In genomic region chr18:40159141-40160017, GRCh38 we compare ENCODE assay signal across 8 cellular contexts.
A peak's percentile ranks its signal among the peaks of the same experiment; 100 is the strongest.
DNase-seq lines count a peak whose midpoint lies in the region; ATAC-seq and TF ChIP-seq lines count a peak whose summit lies in the region.

No MANE protein-coding gene starts in this region.

- H3K36me3 ChIP-seq in IMR-90 (ENCODE audit: control insufficient read depth, insufficient read depth, low read length) (no peaks in the 10 kb centered on the region), PC-3 (ENCODE audit: low read depth, low read length) (no peaks in the 10 kb centered on the region)

- POLR2A ChIA-PET in IMR-90 (lab: Charles Lee; ENCODE audit: unreplicated experiment) (interaction anchor here (0.7 kb wide), 1 partner anchor 11 kb away, joined by 3 read pairs; no protein-coding TSS in a partner anchor), PC-3 (lab: Charles Lee; ENCODE audit: unreplicated experiment) (no interaction called here)
- POLR2A ChIA-PET in naive thymus-derived CD8-positive, alpha-beta T cell (lab: Charles Lee) = no interaction called here

- no peak overlapping the region for H3K14ac ChIP-seq in IMR-90 (replicated peaks; ENCODE audit: low read depth, low read length)

- H4K8ac ChIP-seq in IMR-90 (ENCODE audit: low read depth in 2 of 2, low read length in 2 of 2) = no peak overlapping the region

- H2BK20ac ChIP-seq in IMR-90 (ENCODE audit: low read depth, low read length) = no peak overlapping the region

- no peak overlapping the region for H2BK15ac ChIP-seq in IMR-90 (ENCODE audit: low read depth, low read length)

- H3K36me3 Mint-ChIP-seq in activated T-cell treated with anti-CD3 and anti-CD28 coated beads, Interleukin-2, amount 50 U/mL, for 4 hours (ENCODE audit: insufficient read depth) = no peaks in the 10 kb centered on the region
- H3K36me3 Mint-ChIP-seq in naive thymus-derived CD8-positive, alpha-beta T cell = no peaks in the 10 kb centered on the region

- no TSS peak for BruUV-seq in IMR-90 (replicated peaks; lab: Mats Ljungman, UMichigan)
- BruUV-seq in PC-3 (replicated peaks; lab: Mats Ljungman, UMichigan) = no TSS peak

- H3K9ac ChIP-seq in IMR-90 (ENCODE audit: low read depth, low read length) = no peak overlapping the region
- no peak overlapping the region for H3K9ac ChIP-seq in PC-3 (ENCODE audit: low read length)

- CTCF ChIA-PET in IMR-90 (lab: Yijun Ruan, JAX) (interaction anchor here (0.7 to 1.8 kb wide), 7 partner anchors 8 to 1240 kb away, joined by 3 to 10 read pairs (median 4); no protein-coding TSS in a partner anchor), PC-3 (lab: Charles Lee) (interaction anchor here (0.7 to 1.1 kb wide), 3 partner anchors 318 to 1257 kb away, joined by 3 to 4 read pairs (median 3); no protein-coding TSS in a partner anchor)

- ATAC-seq in IMR-90 (ENCODE audit: low read depth) = peak; percentile 64
- ATAC-seq in PC-3 = peak; percentile 85
- ATAC-seq in activated T-cell treated with anti-CD3 and anti-CD28 coated beads, Interleukin-2, amount 50 U/mL, for 4 hours = no peak
- no peak for ATAC-seq in HG03521 (IDR thresholded peaks at IDR 0.05; ENCODE audit: unreplicated experiment)
- ATAC-seq in naive thymus-derived CD8-positive, alpha-beta T cell = no peak

- H3K18ac ChIP-seq in IMR-90 (ENCODE audit: low read depth, low read length) = no peak overlapping the region

- intact Hi-C loops in IMR-90 (cut with micrococcal nuclease) (loop anchor here (10.0 kb wide), 2 partner anchors 585 to 1225 kb away; no protein-coding TSS in a partner anchor), PC-3 (cut with micrococcal nuclease) (loop anchor here (5.0 to 10.0 kb wide), 4 partner anchors 212 to 575 kb away; no protein-coding TSS in a partner anchor)

- no peaks in the 10 kb centered on the region for H3K9me1 ChIP-seq in IMR-90 (ENCODE audit: insufficient read depth, low read length)

- H4K91ac ChIP-seq in IMR-90 (ENCODE audit: insufficient read depth, low read depth, low read length) = no peak overlapping the region

- H3K27me3 Mint-ChIP-seq in activated T-cell treated with anti-CD3 and anti-CD28 coated beads, Interleukin-2, amount 50 U/mL, for 4 hours (ENCODE audit: low read depth) = no peaks in the 10 kb centered on the region
- H3K27me3 Mint-ChIP-seq in naive thymus-derived CD8-positive, alpha-beta T cell = no peaks in the 10 kb centered on the region

- in situ Hi-C loops in IMR-90 (cut with MboI; ENCODE audit: low sequenced_read_pairs) = no loop called here

- H2AFZ ChIP-seq in IMR-90 (replicated peaks; ENCODE audit: low read length, poor library complexity) (no peak overlapping the region), PC-3 (ENCODE audit: low read length) (no peak overlapping the region)

- WGBS in IMR-90 (ENCODE audit: extremely low coverage in 2 of 2, insufficient read length in 1 of 2), 2 experiments = no CpG with 5 or more reads among the region's 5 CpGs

- peak; percentile 54 for TF ChIP-seq CTCF in IMR-90 (conservative IDR thresholded peaks at IDR 0.05; ENCODE audit: low read depth, low read length)
- peak; percentile 63 for TF ChIP-seq CTCF in PC-3 (conservative IDR thresholded peaks at IDR 0.05; ENCODE audit: low read depth, low read length)
- peak; percentile 69 for TF ChIP-seq CTCF in fibroblast of mammary gland (conservative IDR thresholded peaks at IDR 0.05; ENCODE audit: control insufficient read depth, insufficient read depth, low read depth, low read length)

- no peaks in the 10 kb centered on the region for H3K4me1 ChIP-seq in IMR-90 (ENCODE audit: control insufficient read depth, insufficient read depth, low read length)
- H3K4me1 ChIP-seq in PC-3 (ENCODE audit: insufficient read depth, low read length) = no peaks in the 10 kb centered on the region; the same call in 1 of the 2 replicates

- H3K27ac Mint-ChIP-seq in naive thymus-derived CD8-positive, alpha-beta T cell = no peak overlapping the region

- H3K4ac ChIP-seq in IMR-90 (ENCODE audit: low read depth, low read length) = no peak overlapping the region

- H3K79me1 ChIP-seq in IMR-90 (ENCODE audit: low read depth in 1 of 2, low read length in 2 of 2) = no peaks in the 10 kb centered on the region

- H3K4me2 ChIP-seq in IMR-90 (ENCODE audit: low read depth, low read length) (no peak overlapping the region), PC-3 (ENCODE audit: low read length) (peak overlapping the region; percentile 48)

- H4K5ac ChIP-seq in IMR-90 (ENCODE audit: low read depth, low read length) = no peak overlapping the region

- no peak overlapping the region for H2AK9ac ChIP-seq in IMR-90 (replicated peaks; ENCODE audit: low read depth, low read length, poor library complexity)

- no peak for TF ChIP-seq POLR2A in IMR-90 (IDR thresholded peaks at IDR 0.05; ENCODE audit: low read depth, low read length)

- no peaks in the 10 kb centered on the region for H3K4me1 Mint-ChIP-seq in activated T-cell treated with anti-CD3 and anti-CD28 coated beads, Interleukin-2, amount 50 U/mL, for 4 hours (ENCODE audit: low read depth)
- H3K4me1 Mint-ChIP-seq in naive thymus-derived CD8-positive, alpha-beta T cell = no peaks in the 10 kb centered on the region

- peak; percentile 51 for TF ChIP-seq RAD21 in IMR-90 (IDR thresholded peaks at IDR 0.05; ENCODE audit: low read length)

- dilution Hi-C loops in IMR-90 (cut with HindIII; ENCODE audit: low sequenced_read_pairs, unreplicated experiment) = no loop called here

- H3K79me2 ChIP-seq in PC-3 (ENCODE audit: low read length) = no peaks in the 10 kb centered on the region

- H3K27me3 ChIP-seq in IMR-90 (ENCODE audit: control insufficient read depth, insufficient read depth, low read length) = no peaks in the 10 kb centered on the region
- H3K27me3 ChIP-seq in PC-3 (ENCODE audit: low read length) = no peaks in the 10 kb centered on the region

- no peak overlapping the region for H3K23ac ChIP-seq in IMR-90 (ENCODE audit: low read depth, low read length)

- H2BK5ac ChIP-seq in IMR-90 (ENCODE audit: low read depth, low read length, poor library complexity, severe bottlenecking) = no peak overlapping the region

- peaks cover 4% of the 10 kb centered on the region for H3K9me3 Mint-ChIP-seq in activated T-cell treated with anti-CD3 and anti-CD28 coated beads, Interleukin-2, amount 50 U/mL, for 4 hours
- H3K9me3 Mint-ChIP-seq in naive thymus-derived CD8-positive, alpha-beta T cell = peaks cover 0 to 18% (median 3%) of the 10 kb centered on the region in 9 donors

- no peak overlapping the region for H3K4me3 Mint-ChIP-seq in activated T-cell treated with anti-CD3 and anti-CD28 coated beads, Interleukin-2, amount 50 U/mL, for 4 hours
- H3K4me3 Mint-ChIP-seq in naive thymus-derived CD8-positive, alpha-beta T cell = no peak overlapping the region

- H2AK5ac ChIP-seq in IMR-90 (ENCODE audit: low read depth, low read length) = no peak overlapping the region

- H2BK120ac ChIP-seq in IMR-90 (ENCODE audit: low read depth, low read length) = no peak overlapping the region

- no peaks in the 10 kb centered on the region for H4K20me1 ChIP-seq in IMR-90 (ENCODE audit: insufficient read depth, low read length)
- H4K20me1 ChIP-seq in PC-3 (ENCODE audit: low read length) = no peaks in the 10 kb centered on the region

- H3K9me3 ChIP-seq in IMR-90 (ENCODE audit: control insufficient read depth, insufficient read depth, low read length) = no peaks in the 10 kb centered on the region
- H3K9me3 ChIP-seq in PC-3 (ENCODE audit: low read length) = no peaks in the 10 kb centered on the region

- H3K27ac ChIP-seq in IMR-90 (ENCODE audit: insufficient read depth, low read length) (no peak overlapping the region), PC-3 (ENCODE audit: low read length) (no peak overlapping the region)

- no peak overlapping the region for H3K56ac ChIP-seq in IMR-90 (ENCODE audit: extremely low read depth, insufficient read depth, low read length)

- peak; percentile 7 for DNase-seq in AG20443 (ENCODE audit: low spot score)
- DNase-seq in IMR-90 = peak; percentile 40
- peak; percentile 41 for DNase-seq in PC-3
- DNase-seq in fibroblast of mammary gland (ENCODE audit: low read depth) = peak; percentile 63
- peak; percentile 73 for DNase-seq in superior temporal gyrus (ENCODE audit: extremely low spot score)
- no peak for DNase-seq in activated T-cell treated with anti-CD3 and anti-CD28 coated beads, Interleukin-2, amount 50 U/mL, for 4 hours
- DNase-seq in naive thymus-derived CD8-positive, alpha-beta T cell = no peak

- H3K4me3 ChIP-seq in IMR-90 (ENCODE audit: insufficient read depth, low read depth, low read length) (no peak overlapping the region), PC-3 (ENCODE audit: low read length) (peak overlapping the region; percentile 49; the same call in 1 of the 2 replicates), fibroblast of mammary gland (ENCODE audit: control insufficient read depth, low read depth, low read length) (no peak overlapping the region)

- H3F3A ChIP-seq in PC-3 (ENCODE audit: low read length, unreplicated experiment) = no peaks in the 10 kb centered on the region

- H3K9me2 ChIP-seq in PC-3 (replicated peaks; ENCODE audit: low read length) = no peaks in the 10 kb centered on the region

TF ChIP-seq in IMR-90, 13 proteins besides CTCF, POLR2A, EP300 and RAD21:
- TF ChIP-seq SMC3 (IDR thresholded peaks at IDR 0.05; ENCODE audit: low read depth, low read length) = peak; percentile 40
- no peak for TF ChIP-seq MAZ (IDR thresholded peaks at IDR 0.05; ENCODE audit: borderline replicate concordance, low read depth, low read length)
- no peak for TF ChIP-seq FOS (IDR thresholded peaks at IDR 0.05; ENCODE audit: low read depth, low read length)

Comparison
In these comparisons a context has a peak if more than half of its experiments do, and no peak if none do; other contexts are left out.
1. DNase-seq: peak in AG20443 (single experiment), IMR-90 (single experiment), PC-3 (single experiment), fibroblast of mammary gland (single experiment) and superior temporal gyrus (single experiment); none in activated T-cell treated with anti-CD3 and anti-CD28 coated beads, Interleukin-2, amount 50 U/mL, for 4 hours (single experiment) and naive thymus-derived CD8-positive, alpha-beta T cell (0 of 10).
2. ATAC-seq: peak in IMR-90 (single experiment) and PC-3 (single experiment); none in activated T-cell treated with anti-CD3 and anti-CD28 coated beads, Interleukin-2, amount 50 U/mL, for 4 hours (0 of 2), HG03521 (single experiment) and naive thymus-derived CD8-positive, alpha-beta T cell (0 of 2).
3. Peak in every context shown above with its lines, with median percentiles within 50 percentile points of each other: CTCF ChIP-seq.